In genomic region chr5:127777957-127778356, GRCh38 we compare ENCODE assay signal across 28 cellular contexts.
"Had no signal": no experiment of that assay in that cellular context is flagged by ENCODE, and none has a peak within 500 bp of the region (broad histone marks: within the 10 kb centered on the region; RNA-seq: fewer than 3 reads in every experiment).

No MANE protein-coding gene starts in this region.

- H3K4me3 ChIP-seq: colonic mucosa, esophagus squamous epithelium, gastrocnemius medialis, heart right ventricle, left lung, lower lobe of right lung, mucosa of descending colon had no signal

- H3K4me1 Mint-ChIP-seq: endodermal cell, mesothelial cell of epicardium, naive B cell had no signal

- H3K27ac ChIP-seq: colonic mucosa, epithelial cell of prostate, esophagus squamous epithelium, gastrocnemius medialis, heart right ventricle, left lung, lower lobe of right lung had no signal

- H3K4me1 ChIP-seq: colonic mucosa, esophagus squamous epithelium, gastrocnemius medialis, heart right ventricle, left lung, lower lobe of right lung had no signal

- DNase-seq: colonic mucosa; cortex of kidney; effector CD8-positive, alpha-beta T cell; effector memory CD8-positive, alpha-beta T cell; endodermal cell; erythroblast; esophagus squamous epithelium; foreskin fibroblast; foreskin melanocyte; gastrocnemius medialis; glutamatergic neuron; head of caudate nucleus; heart right ventricle; hippocampal formation; left cardiac atrium; left lung; left ventricle myocardium superior; lower lobe of right lung; mesenchymal stem cell; mucosa of descending colon; naive B cell had no signal

- ATAC-seq: effector memory CD8-positive, alpha-beta T cell; esophagus mucosa; gastrocnemius medialis; heart right ventricle; left cardiac atrium; left lung; left ventricle myocardium superior; lower lobe of right lung; mucosa of descending colon had no signal

- H3K27me3 Mint-ChIP-seq: dendritic cell treated with granulocyte-macrophage colony-stimulating factor and Interleukin-4, amounts not matched to agents 40 ng/mL and 50 ng/mL, for 4 days had no signal

- H3K27me3 ChIP-seq: colonic mucosa, esophagus squamous epithelium, gastrocnemius medialis, heart right ventricle, left lung had no signal

- H3K36me3 ChIP-seq: colonic mucosa, esophagus squamous epithelium, gastrocnemius medialis, heart right ventricle, left lung, lower lobe of right lung had no signal

- H3K4me3 Mint-ChIP-seq: dendritic cell treated with granulocyte-macrophage colony-stimulating factor and Interleukin-4, amounts not matched to agents 40 ng/mL and 50 ng/mL, for 4 days; effector memory CD8-positive, alpha-beta T cell; endodermal cell; mesothelial cell of epicardium; naive B cell had no signal

- H3K9me3 ChIP-seq: colonic mucosa, esophagus squamous epithelium, gastrocnemius medialis, lower lobe of right lung, mucosa of descending colon had no signal

- FAIRE-seq: endometrium, islet of Langerhans, keratinocyte had no signal

- H3K27ac Mint-ChIP-seq: dendritic cell treated with granulocyte-macrophage colony-stimulating factor and Interleukin-4, amounts not matched to agents 40 ng/mL and 50 ng/mL, for 4 days; effector memory CD8-positive, alpha-beta T cell; endodermal cell; mesothelial cell of epicardium; naive B cell had no signal

- H3K36me3 Mint-ChIP-seq: naive B cell had no signal
